In genomic region chr7:151748021-151748420, GRCh38 we compare ENCODE assay signal across 8 cellular contexts.
DNase-seq lines count a peak whose midpoint lies in the region; ATAC-seq, FAIRE-seq and TF ChIP-seq lines count a peak whose summit lies in the region.
"Not testable (repeated sequence)": the region's sequence is repeated elsewhere in the genome, so short reads cannot be mapped to it uniquely, and the experiment has no call there.

No MANE protein-coding gene starts in this region.

- H2AFZ ChIP-seq in ACC112 (ENCODE audit: low read length, unreplicated experiment); PC-3 (ENCODE audit: low read length): not testable (repeated sequence)

- ATAC-seq in PC-3; RWPE2 (ENCODE audit: low read depth); lower lobe of right lung: not testable (repeated sequence)

- H3F3A ChIP-seq in PC-3 (ENCODE audit: low read length, unreplicated experiment) = not testable (repeated sequence)

- not testable (repeated sequence) for H3K9me3 ChIP-seq in HEK293 (ENCODE audit: control insufficient read depth, insufficient read depth, low read depth, low read length); PC-3 (ENCODE audit: low read length); RWPE2 (ENCODE audit: severe bottlenecking); kidney (ENCODE audit: control insufficient read depth in 1 of 2, low read length in 2 of 2); lower lobe of right lung; spleen

- not testable (repeated sequence) for BruUV-seq in PC-3 (replicated peaks; lab: Mats Ljungman, UMichigan)

- FAIRE-seq in bronchial epithelial cell (lab: Jason Lieb, UNC); kidney (lab: Jason Lieb, UNC): not testable (repeated sequence)

- H3K27ac ChIP-seq in ACC112 (ENCODE audit: low read depth, low read length) (peak overlapping the region; percentile 77; the same call in 1 of the 2 replicates), RWPE2 (ENCODE audit: poor library complexity, severe bottlenecking) (peak overlapping the region; percentile 60)
- not testable (repeated sequence) for H3K27ac ChIP-seq in HEK293 (ENCODE audit: extremely low read depth, low read depth, low read length); PC-3 (ENCODE audit: low read length); kidney (ENCODE audit: low read depth in 2 of 2, low read length in 2 of 2); lower lobe of right lung; spleen

- intact Hi-C loops in PC-3 (cut with micrococcal nuclease) = loop anchor here (5.0 kb wide), 1 partner anchor 51 kb away; no protein-coding TSS in a partner anchor
- intact Hi-C loops in kidney (cut with DNase I); lower lobe of right lung (cut with DNase I); spleen (cut with DNase I; ENCODE audit: low total_unique reads): not testable (repeated sequence)

- not testable (repeated sequence) for H3K9me2 ChIP-seq in PC-3 (replicated peaks; ENCODE audit: low read length)

- H3K4me1 ChIP-seq in ACC112 (ENCODE audit: control insufficient read depth, insufficient read depth, low read length, unreplicated experiment) = peaks cover 43% of the 10 kb centered on the region
- H3K4me1 ChIP-seq in HEK293 (ENCODE audit: control insufficient read depth, insufficient read depth, low read length) = not testable (repeated sequence)
- peaks cover 30% of the 10 kb centered on the region for H3K4me1 ChIP-seq in PC-3 (ENCODE audit: insufficient read depth, low read length)
- peaks cover 32% of the 10 kb centered on the region for H3K4me1 ChIP-seq in RWPE2 (ENCODE audit: insufficient read depth, poor library complexity, severe bottlenecking)
- H3K4me1 ChIP-seq in kidney (ENCODE audit: control insufficient read depth in 1 of 2, insufficient read depth in 1 of 2, low read depth in 1 of 2, low read length in 2 of 2) = peaks cover 10 to 12% of the 10 kb centered on the region in 2 donors
- peaks cover 38% of the 10 kb centered on the region for H3K4me1 ChIP-seq in lower lobe of right lung
- peaks cover 8 to 35% (median 21%) of the 10 kb centered on the region in 6 donors for H3K4me1 ChIP-seq in spleen

- DNase-seq in PC-3 (peak; percentile 32), bronchial epithelial cell (ENCODE audit: low read depth) (peak; percentile 15), kidney (peak; percentile 45), lower lobe of right lung (peak; percentile 12), spleen (peak; percentile 23)
- DNase-seq in RWPE2 (ENCODE audit: low spot score) = not testable (repeated sequence)

- not testable (repeated sequence) for H4K20me1 ChIP-seq in PC-3 (ENCODE audit: low read length)

- H3K27me3 ChIP-seq in ACC112 (ENCODE audit: insufficient read depth, low read length); PC-3 (ENCODE audit: low read length); RWPE2 (ENCODE audit: insufficient read depth, poor library complexity, severe bottlenecking); bronchial epithelial cell (ENCODE audit: control insufficient read depth, insufficient read depth, low read length); lower lobe of right lung (ENCODE audit: low read depth); spleen (replicated peaks in 1 of 7): not testable (repeated sequence)

- H3K79me2 ChIP-seq in ACC112 (ENCODE audit: control insufficient read depth, insufficient read depth, low read length, unreplicated experiment); PC-3 (ENCODE audit: low read length): not testable (repeated sequence)

- not testable (repeated sequence) for H3K9ac ChIP-seq in PC-3 (ENCODE audit: low read length); kidney (ENCODE audit: low read length in 2 of 2)

- not testable (repeated sequence) for H3K4me3 ChIP-seq in ACC112 (ENCODE audit: low read depth, low read length); HEK293 (ENCODE audit: low read depth, low read length); PC-3 (ENCODE audit: low read length); RWPE2 (ENCODE audit: severe bottlenecking); bronchial epithelial cell (ENCODE audit: low read depth, low read length); kidney (ENCODE audit: low read length in 2 of 2); lower lobe of right lung; spleen

- POLR2A ChIA-PET in HEK293 (lab: Yijun Ruan, JAX); PC-3 (lab: Charles Lee; ENCODE audit: unreplicated experiment): not testable (repeated sequence)

- H3K4me2 ChIP-seq in PC-3 (ENCODE audit: low read length) = not testable (repeated sequence)

- WGBS in spleen, 5 donors = 89 to 95% (median 92%) methylated on average over 5 of the region's 5 CpGs

- TF ChIP-seq POLR2A in spleen (IDR thresholded peaks at IDR 0.05) = not testable (repeated sequence)

- TF ChIP-seq CTCF in HEK293 (tag by site-specific recombination; IDR thresholded peaks at IDR 0.05); PC-3 (conservative IDR thresholded peaks at IDR 0.05; ENCODE audit: low read depth, low read length); RWPE2 (IDR thresholded peaks at IDR 0.05; ENCODE audit: poor library complexity, severe bottlenecking); bronchial epithelial cell (IDR thresholded peaks at IDR 0.05; ENCODE audit: insufficient read depth, low read length, severe bottlenecking); kidney (IDR thresholded peaks at IDR 0.05; ENCODE audit: borderline replicate concordance, extremely low read depth, insufficient read depth); lower lobe of right lung (IDR thresholded peaks at IDR 0.05); spleen (IDR thresholded peaks at IDR 0.05 in 8 of 11, conservative IDR thresholded peaks at IDR 0.05 in 3 of 11): not testable (repeated sequence)

- H3K36me3 ChIP-seq in ACC112 (ENCODE audit: insufficient read depth, low read length); HEK293 (ENCODE audit: control insufficient read depth in 2 of 2, insufficient read depth in 1 of 2, low read length in 2 of 2); PC-3 (ENCODE audit: low read depth, low read length); RWPE2 (ENCODE audit: low read depth); bronchial epithelial cell (ENCODE audit: control insufficient read depth, insufficient read depth, low read length); kidney (ENCODE audit: control insufficient read depth in 1 of 2, insufficient read depth in 2 of 2, low read length in 2 of 2); lower lobe of right lung: not testable (repeated sequence)
- H3K36me3 ChIP-seq in spleen = peaks cover 0 to 27% (median 0%) of the 10 kb centered on the region in 6 donors

- CTCF ChIA-PET in HEK293 (lab: Yijun Ruan, JAX) = interaction anchor here (0.6 to 0.9 kb wide), 3 partner anchors 11 to 181 kb away, joined by 3 to 4 read pairs (median 3); no protein-coding TSS in a partner anchor
- CTCF ChIA-PET in PC-3 (lab: Charles Lee) = not testable (repeated sequence)

TF ChIP-seq in HEK293, 187 proteins besides CTCF, POLR2A, EP300 and RAD21:
- TF ChIP-seq PRDM6 (tag by site-specific recombination; IDR thresholded peaks at IDR 0.05) = 0 out of 2 replicates have a peak, but pooled peaks have one; percentile 12
- TF ChIP-seq ZFHX2 (tag by site-specific recombination; conservative IDR thresholded peaks at IDR 0.05) = peak; percentile 22; the same call in 1 of the 2 replicates
